ENCODE assay signal across 31 cellular contexts in genomic region chr2:175131252-175131651, GRCh38.
"Had no signal": no experiment of that assay in that cellular context is flagged by ENCODE, and none has a peak within 500 bp of the region (broad histone marks: within the 10 kb centered on the region; RNA-seq: fewer than 3 reads in every experiment).

No MANE protein-coding gene starts in this region.

- H3K4me1 ChIP-seq: Peyer's patch had no signal

- H3K27ac ChIP-seq: Peyer's patch, WERI-Rb-1 had no signal

- H3K4me3 ChIP-seq: Peyer's patch had no signal

- FAIRE-seq: bronchial epithelial cell had no signal

- DNase-seq: activated CD4-positive, alpha-beta memory T cell treated with anti-CD3 and anti-CD28 coated beads, Interleukin-2, amount 10 ng/mL, durations not matched to agents 7 days and 5 days; activated CD4-positive, alpha-beta T cell treated with anti-CD3 and anti-CD28 coated beads for 1 hour; activated CD4-positive, alpha-beta T cell treated with anti-CD3 and anti-CD28 coated beads for 48 hours; activated CD4-positive, CD25-positive, alpha-beta regulatory T cell; activated CD8-positive, alpha-beta memory T cell treated with anti-CD3 and anti-CD28 coated beads for 24 hours; activated CD8-positive, alpha-beta memory T cell treated with anti-CD3 and anti-CD28 coated beads, Interleukin-2, amount 10 ng/mL, durations not matched to agents 7 days and 5 days; activated CD8-positive, alpha-beta memory T cell treated with anti-CD3 and anti-CD28 coated beads, Interleukin-2, amount 50 U/mL, for 48 hours; activated effector memory CD4-positive, alpha-beta T cell treated with Interleukin-2 at 50 U/mL for 16 hours; activated naive CD4-positive, alpha-beta T cell treated with anti-CD3 and anti-CD28 coated beads, Interleukin-2, amount 10 ng/mL, durations not matched to agents 7 days and 5 days; activated naive CD8-positive, alpha-beta T cell treated with anti-CD3 and anti-CD28 coated beads, Interleukin-2, amount 50 U/mL, for 24 hours; activated T-cell treated with anti-CD3 and anti-CD28 coated beads, Interleukin-2, amount 50 U/mL, for 48 hours; anterior cingulate cortex; NCI-H1092 treated with DMSO at 0.1 percent for 48 hours; NCI-H1417; NCI-H146; NCI-H187; NCI-H2029 treated with DMSO at 0.1 percent for 48 hours; NCI-H2107; NCI-H2171; NCI-H510A; NCI-H69; NCI-H82; NK-92 treated with Interleukin-12 subunit alpha and Interleukin-12 subunit beta, amount 100 ng/mL, for 24 hours; PC-3; Peyer's patch; RPMI8226; SW 1271; T-helper 1 cell; T1000; WERI-Rb-1 had no signal

- ATAC-seq: activated CD8-positive, alpha-beta memory T cell treated with anti-CD3 and anti-CD28 coated beads, Interleukin-2, amount 10 ng/mL, durations not matched to agents 7 days and 5 days; activated naive CD8-positive, alpha-beta T cell treated with anti-CD3 and anti-CD28 coated beads, Interleukin-2, amount 50 U/mL, for 24 hours; PC-3 had no signal

- H3K27me3 ChIP-seq: Peyer's patch had no signal

- H3K9me3 ChIP-seq: Peyer's patch had no signal
